1 cellular context compared by ENCODE assay signal in the genomic region with DNA sequence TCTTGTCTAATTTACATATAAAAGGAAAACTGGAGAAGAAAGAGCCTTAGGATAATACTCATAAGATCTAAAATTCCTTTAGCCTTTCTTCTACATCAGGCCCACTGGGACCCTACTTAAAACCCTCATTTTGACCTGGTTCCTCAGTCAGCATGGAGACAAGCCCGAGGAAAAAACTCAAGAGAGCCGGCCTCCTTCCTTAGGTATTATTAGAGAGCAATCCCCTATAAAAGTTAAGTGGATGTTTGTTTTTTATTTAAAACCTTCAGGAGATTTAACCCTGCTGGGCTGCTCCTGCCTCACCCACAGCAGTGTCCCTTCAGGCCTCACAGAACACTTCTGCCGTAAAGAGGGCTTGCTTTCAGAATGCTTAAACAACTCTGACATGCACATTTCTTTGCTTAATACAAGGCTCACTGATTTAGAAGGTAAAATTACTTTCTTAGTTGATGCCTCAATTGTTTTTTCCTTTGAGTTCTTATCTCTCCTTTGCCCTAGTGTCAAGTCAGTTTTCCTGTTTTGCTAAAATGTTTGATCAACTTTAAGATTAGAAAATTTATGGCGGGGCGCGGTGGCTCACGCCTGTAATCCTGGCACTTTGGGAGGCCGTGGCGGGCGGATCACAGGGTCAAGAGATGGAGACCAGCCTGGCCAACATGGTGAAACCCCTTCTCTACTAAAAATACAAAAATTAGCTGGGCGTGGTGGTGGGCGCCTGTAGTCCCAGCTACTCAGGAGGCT.
TF ChIP-seq lines count a peak whose summit lies in the region.

No MANE protein-coding gene starts in this region.

TF ChIP-seq in HEK293, 187 proteins besides CTCF, POLR2A, EP300 and RAD21 (continued from another document):
- TF ChIP-seq, protein P1, sequence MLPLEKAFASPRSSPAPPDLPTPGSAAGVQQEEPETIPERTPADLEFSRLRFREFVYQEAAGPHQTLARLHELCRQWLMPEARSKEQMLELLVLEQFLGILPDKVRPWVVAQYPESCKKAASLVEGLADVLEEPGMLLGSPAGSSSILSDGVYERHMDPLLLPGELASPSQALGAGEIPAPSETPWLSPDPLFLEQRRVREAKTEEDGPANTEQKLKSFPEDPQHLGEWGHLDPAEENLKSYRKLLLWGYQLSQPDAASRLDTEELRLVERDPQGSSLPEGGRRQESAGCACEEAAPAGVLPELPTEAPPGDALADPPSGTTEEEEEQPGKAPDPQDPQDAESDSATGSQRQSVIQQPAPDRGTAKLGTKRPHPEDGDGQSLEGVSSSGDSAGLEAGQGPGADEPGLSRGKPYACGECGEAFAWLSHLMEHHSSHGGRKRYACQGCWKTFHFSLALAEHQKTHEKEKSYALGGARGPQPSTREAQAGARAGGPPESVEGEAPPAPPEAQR (tag by site-specific recombination; IDR thresholded peaks at IDR 0.05) = no peak
- TF ChIP-seq ZBTB1 (tag by site-specific recombination; IDR thresholded peaks at IDR 0.05) = no peak
- TF ChIP-seq, protein P2, sequence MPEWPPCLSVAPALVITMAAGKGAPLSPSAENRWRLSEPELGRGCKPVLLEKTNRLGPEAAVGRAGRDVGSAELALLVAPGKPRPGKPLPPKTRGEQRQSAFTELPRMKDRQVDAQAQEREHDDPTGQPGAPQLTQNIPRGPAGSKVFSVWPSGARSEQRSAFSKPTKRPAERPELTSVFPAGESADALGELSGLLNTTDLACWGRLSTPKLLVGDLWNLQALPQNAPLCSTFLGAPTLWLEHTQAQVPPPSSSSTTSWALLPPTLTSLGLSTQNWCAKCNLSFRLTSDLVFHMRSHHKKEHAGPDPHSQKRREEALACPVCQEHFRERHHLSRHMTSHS (tag by site-specific recombination; IDR thresholded peaks at IDR 0.05) = no peak
- no peak for TF ChIP-seq ZNF350 (tag by site-specific recombination; IDR thresholded peaks at IDR 0.05)
- no peak for TF ChIP-seq ZNF37A (tag by site-specific recombination; IDR thresholded peaks at IDR 0.05)
- TF ChIP-seq TCF7L2 (IDR thresholded peaks at IDR 0.05; ENCODE audit: borderline replicate concordance, low read depth, low read length) = peak; percentile 70; the same call in 1 of the 2 replicates
- TF ChIP-seq ZNF423 (tag by site-specific recombination; IDR thresholded peaks at IDR 0.05) = no peak
- no peak for TF ChIP-seq ZNF785 (tag by site-specific recombination; IDR thresholded peaks at IDR 0.05)
- 0 out of 2 replicates have a peak, but pooled peaks have one; percentile 35 for TF ChIP-seq KLF1 (tag by site-specific recombination; IDR thresholded peaks at IDR 0.05)
- no peak for TF ChIP-seq ZNF23 (tag by site-specific recombination; IDR thresholded peaks at IDR 0.05; ENCODE audit: borderline replicate concordance)
- TF ChIP-seq, protein P3, sequence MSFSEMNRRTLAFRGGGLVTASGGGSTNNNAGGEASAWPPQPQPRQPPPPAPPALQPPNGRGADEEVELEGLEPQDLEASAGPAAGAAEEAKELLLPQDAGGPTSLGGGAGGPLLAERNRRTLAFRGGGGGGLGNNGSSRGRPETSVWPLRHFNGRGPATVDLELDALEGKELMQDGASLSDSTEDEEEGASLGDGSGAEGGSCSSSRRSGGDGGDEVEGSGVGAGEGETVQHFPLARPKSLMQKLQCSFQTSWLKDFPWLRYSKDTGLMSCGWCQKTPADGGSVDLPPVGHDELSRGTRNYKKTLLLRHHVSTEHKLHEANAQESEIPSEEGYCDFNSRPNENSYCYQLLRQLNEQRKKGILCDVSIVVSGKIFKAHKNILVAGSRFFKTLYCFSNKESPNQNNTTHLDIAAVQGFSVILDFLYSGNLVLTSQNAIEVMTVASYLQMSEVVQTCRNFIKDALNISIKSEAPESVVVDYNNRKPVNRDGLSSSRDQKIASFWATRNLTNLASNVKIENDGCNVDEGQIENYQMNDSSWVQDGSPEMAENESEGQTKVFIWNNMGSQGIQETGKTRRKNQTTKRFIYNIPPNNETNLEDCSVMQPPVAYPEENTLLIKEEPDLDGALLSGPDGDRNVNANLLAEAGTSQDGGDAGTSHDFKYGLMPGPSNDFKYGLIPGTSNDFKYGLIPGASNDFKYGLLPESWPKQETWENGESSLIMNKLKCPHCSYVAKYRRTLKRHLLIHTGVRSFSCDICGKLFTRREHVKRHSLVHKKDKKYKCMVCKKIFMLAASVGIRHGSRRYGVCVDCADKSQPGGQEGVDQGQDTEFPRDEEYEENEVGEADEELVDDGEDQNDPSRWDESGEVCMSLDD (tag by site-specific recombination; IDR thresholded peaks at IDR 0.05) = no peak
- no peak for TF ChIP-seq ZNF610 (tag by site-specific recombination; IDR thresholded peaks at IDR 0.05; ENCODE audit: borderline replicate concordance)
- TF ChIP-seq ZNF239 (tag by site-specific recombination; IDR thresholded peaks at IDR 0.05) = no peak
- no peak for TF ChIP-seq ZBTB17 (tag by site-specific recombination; IDR thresholded peaks at IDR 0.05)
- TF ChIP-seq, protein P4, sequence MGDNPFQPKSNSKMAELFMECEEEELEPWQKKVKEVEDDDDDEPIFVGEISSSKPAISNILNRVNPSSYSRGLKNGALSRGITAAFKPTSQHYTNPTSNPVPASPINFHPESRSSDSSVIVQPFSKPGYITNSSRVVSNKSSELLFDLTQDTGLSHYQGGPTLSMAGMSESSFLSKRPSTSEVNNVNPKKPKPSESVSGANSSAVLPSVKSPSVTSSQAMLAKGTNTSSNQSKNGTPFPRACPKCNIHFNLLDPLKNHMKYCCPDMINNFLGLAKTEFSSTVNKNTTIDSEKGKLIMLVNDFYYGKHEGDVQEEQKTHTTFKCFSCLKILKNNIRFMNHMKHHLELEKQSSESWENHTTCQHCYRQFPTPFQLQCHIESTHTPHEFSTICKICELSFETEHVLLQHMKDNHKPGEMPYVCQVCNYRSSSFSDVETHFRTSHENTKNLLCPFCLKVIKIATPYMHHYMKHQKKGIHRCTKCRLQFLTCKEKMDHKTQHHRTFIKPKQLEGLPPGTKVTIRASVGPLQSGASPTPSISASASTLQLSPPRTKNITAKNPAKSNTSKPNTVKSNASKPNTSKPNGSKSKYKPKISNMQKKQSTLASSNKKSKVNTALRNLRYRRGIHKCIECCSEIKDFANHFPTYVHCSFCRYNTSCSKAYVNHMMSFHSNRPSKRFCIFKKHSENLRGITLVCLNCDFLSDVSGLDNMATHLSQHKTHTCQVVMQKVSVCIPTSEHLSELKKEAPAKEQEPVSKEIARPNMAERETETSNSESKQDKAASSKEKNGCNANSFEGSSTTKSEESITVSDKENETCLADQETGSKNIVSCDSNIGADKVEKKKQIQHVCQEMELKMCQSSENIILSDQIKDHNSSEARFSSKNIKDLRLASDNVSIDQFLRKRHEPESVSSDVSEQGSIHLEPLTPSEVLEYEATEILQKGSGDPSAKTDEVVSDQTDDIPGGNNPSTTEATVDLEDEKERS (tag by site-specific recombination; IDR thresholded peaks at IDR 0.05) = no peak
- TF ChIP-seq, protein P5, sequence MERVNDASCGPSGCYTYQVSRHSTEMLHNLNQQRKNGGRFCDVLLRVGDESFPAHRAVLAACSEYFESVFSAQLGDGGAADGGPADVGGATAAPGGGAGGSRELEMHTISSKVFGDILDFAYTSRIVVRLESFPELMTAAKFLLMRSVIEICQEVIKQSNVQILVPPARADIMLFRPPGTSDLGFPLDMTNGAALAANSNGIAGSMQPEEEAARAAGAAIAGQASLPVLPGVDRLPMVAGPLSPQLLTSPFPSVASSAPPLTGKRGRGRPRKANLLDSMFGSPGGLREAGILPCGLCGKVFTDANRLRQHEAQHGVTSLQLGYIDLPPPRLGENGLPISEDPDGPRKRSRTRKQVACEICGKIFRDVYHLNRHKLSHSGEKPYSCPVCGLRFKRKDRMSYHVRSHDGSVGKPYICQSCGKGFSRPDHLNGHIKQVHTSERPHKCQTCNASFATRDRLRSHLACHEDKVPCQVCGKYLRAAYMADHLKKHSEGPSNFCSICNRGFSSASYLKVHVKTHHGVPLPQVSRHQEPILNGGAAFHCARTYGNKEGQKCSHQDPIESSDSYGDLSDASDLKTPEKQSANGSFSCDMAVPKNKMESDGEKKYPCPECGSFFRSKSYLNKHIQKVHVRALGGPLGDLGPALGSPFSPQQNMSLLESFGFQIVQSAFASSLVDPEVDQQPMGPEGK (tag by site-specific recombination; IDR thresholded peaks at IDR 0.05) = no peak
- no peak for TF ChIP-seq GLIS1 (tag by site-specific recombination; IDR thresholded peaks at IDR 0.05)
- no peak for TF ChIP-seq ZNF112 (tag by site-specific recombination; IDR thresholded peaks at IDR 0.05)
- no peak for TF ChIP-seq ZNF596 (tag by site-specific recombination; IDR thresholded peaks at IDR 0.05)
- TF ChIP-seq ZNF521 (tag by site-specific recombination; IDR thresholded peaks at IDR 0.05) = no peak
- TF ChIP-seq, protein P6, sequence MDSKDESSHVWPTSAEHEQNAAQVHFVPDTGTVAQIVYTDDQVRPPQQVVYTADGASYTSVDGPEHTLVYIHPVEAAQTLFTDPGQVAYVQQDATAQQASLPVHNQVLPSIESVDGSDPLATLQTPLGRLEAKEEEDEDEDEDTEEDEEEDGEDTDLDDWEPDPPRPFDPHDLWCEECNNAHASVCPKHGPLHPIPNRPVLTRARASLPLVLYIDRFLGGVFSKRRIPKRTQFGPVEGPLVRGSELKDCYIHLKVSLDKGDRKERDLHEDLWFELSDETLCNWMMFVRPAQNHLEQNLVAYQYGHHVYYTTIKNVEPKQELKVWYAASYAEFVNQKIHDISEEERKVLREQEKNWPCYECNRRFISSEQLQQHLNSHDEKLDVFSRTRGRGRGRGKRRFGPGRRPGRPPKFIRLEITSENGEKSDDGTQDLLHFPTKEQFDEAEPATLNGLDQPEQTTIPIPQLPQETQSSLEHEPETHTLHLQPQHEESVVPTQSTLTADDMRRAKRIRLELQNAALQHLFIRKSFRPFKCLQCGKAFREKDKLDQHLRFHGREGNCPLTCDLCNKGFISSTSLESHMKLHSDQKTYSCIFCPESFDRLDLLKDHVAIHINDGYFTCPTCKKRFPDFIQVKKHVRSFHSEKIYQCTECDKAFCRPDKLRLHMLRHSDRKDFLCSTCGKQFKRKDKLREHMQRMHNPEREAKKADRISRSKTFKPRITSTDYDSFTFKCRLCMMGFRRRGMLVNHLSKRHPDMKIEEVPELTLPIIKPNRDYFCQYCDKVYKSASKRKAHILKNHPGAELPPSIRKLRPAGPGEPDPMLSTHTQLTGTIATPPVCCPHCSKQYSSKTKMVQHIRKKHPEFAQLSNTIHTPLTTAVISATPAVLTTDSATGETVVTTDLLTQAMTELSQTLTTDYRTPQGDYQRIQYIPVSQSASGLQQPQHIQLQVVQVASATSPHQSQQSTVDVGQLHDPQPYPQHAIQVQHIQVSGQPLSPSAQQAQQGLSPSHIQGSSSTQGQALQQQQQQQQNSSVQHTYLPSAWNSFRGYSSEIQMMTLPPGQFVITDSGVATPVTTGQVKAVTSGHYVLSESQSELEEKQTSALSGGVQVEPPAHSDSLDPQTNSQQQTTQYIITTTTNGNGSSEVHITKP (tag by site-specific recombination; IDR thresholded peaks at IDR 0.05) = no peak
- no peak for TF ChIP-seq GLI2 (tag by site-specific recombination; IDR thresholded peaks at IDR 0.05; ENCODE audit: borderline replicate concordance, low read depth)
- no peak for TF ChIP-seq KLF10 (tag by site-specific recombination; IDR thresholded peaks at IDR 0.05)
- TF ChIP-seq, protein P7, sequence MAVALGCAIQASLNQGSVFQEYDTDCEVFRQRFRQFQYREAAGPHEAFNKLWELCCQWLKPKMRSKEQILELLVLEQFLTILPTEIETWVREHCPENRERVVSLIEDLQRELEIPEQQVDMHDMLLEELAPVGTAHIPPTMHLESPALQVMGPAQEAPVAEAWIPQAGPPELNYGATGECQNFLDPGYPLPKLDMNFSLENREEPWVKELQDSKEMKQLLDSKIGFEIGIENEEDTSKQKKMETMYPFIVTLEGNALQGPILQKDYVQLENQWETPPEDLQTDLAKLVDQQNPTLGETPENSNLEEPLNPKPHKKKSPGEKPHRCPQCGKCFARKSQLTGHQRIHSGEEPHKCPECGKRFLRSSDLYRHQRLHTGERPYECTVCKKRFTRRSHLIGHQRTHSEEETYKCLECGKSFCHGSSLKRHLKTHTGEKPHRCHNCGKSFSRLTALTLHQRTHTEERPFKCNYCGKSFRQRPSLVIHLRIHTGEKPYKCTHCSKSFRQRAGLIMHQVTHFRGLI (tag by site-specific recombination; IDR thresholded peaks at IDR 0.05) = no peak
- no peak for TF ChIP-seq ZNF530 (tag by site-specific recombination; IDR thresholded peaks at IDR 0.05; ENCODE audit: low read depth)
- no peak for TF ChIP-seq ZBTB48 (tag by site-specific recombination; IDR thresholded peaks at IDR 0.05)
- TF ChIP-seq, protein P8, sequence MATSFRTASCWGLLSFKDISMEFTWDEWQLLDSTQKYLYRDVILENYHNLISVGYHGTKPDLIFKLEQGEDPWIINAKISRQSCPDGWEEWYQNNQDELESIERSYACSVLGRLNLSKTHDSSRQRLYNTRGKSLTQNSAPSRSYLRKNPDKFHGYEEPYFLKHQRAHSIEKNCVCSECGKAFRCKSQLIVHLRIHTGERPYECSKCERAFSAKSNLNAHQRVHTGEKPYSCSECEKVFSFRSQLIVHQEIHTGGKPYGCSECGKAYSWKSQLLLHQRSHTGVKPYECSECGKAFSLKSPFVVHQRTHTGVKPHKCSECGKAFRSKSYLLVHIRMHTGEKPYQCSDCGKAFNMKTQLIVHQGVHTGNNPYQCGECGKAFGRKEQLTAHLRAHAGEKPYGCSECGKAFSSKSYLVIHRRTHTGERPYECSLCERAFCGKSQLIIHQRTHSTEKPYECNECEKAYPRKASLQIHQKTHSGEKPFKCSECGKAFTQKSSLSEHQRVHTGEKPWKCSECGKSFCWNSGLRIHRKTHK (tag by site-specific recombination; IDR thresholded peaks at IDR 0.05) = no peak
- TF ChIP-seq ZNF416 (tag by site-specific recombination; IDR thresholded peaks at IDR 0.05) = no peak
- TF ChIP-seq ZNF560 (tag by site-specific recombination; IDR thresholded peaks at IDR 0.05; ENCODE audit: borderline replicate concordance) = no peak
